ENCODE assay signal across 22 cellular contexts in the genomic region with DNA sequence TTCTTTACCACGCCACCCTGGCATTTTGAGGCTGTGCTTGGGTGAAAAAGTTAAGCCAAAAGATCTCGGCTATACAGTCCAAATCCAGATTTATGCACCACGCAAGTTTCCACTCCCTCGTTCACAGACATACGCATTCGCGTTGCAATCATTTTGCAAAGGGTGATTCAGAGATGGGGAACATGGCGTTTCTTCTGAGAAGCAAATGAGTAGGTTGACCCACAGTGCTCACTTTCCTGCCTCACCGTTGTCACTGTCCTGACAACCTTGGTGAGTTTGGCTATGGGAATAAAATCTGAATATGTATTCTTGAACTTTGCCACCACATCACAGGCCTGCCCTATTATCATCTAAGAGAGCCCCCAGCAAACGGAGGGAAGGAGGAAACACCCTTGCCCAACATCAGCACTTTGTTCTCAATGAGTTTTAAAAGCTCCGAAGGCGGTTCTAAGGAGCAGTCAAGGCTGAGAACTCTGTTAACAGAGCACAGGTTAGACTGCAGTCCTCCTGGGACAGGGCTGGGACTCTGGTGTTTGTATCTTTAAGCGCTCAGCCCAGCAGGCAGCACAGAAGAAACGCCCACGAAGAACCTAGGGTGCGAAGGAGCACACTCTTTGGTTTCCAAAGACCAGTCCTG.
DNase-seq lines count a peak whose midpoint lies in the region; ATAC-seq, FAIRE-seq and TF ChIP-seq lines count a peak whose summit lies in the region.
"Had no signal": no experiment of that assay in that cellular context is flagged by ENCODE, and none has a peak within 500 bp of the region (broad histone marks: within the 10 kb centered on the region; RNA-seq: fewer than 3 reads in every experiment).

No MANE protein-coding gene starts in this region.

- H3K9me2 ChIP-seq in hepatocyte (replicated peaks; ENCODE audit: insufficient read depth) = no peaks in the 10 kb centered on the region

- no peaks in the 10 kb centered on the region for H3K79me2 ChIP-seq in hepatocyte

- H3K4me3 ChIP-seq in hepatocyte (no peak overlapping the region), small intestine (ENCODE audit: low read depth in 1 of 2, low read length in 2 of 2) (no peak overlapping the region)
- H3K4me3 ChIP-seq: mucosa of descending colon, right lobe of liver, SJSA1, transverse colon had no signal

- no peak for FAIRE-seq in H54 (lab: Jason Lieb, UNC)
- FAIRE-seq in small intestine (lab: Jason Lieb, UNC) = no peak

- H4K20me1 ChIP-seq in hepatocyte (ENCODE audit: insufficient read depth, poor library complexity, severe bottlenecking) = no peaks in the 10 kb centered on the region

- no peak overlapping the region for H2AFZ ChIP-seq in hepatocyte

- no peak for DNase-seq in CD14-positive monocyte (ENCODE audit: low spot score)
- DNase-seq in CD4-positive, alpha-beta T cell = no peak
- DNase-seq in activated T-cell treated with anti-CD3 and anti-CD28 coated beads, Interleukin-2, amount 50 U/mL, for 48 hours = peak; percentile 60 to 63
- DNase-seq in hepatocyte (ENCODE audit: low spot score) = no peak
- no peak for DNase-seq in H54 (ENCODE audit: insufficient read length, low spot score)
- no peak for DNase-seq in small intestine
- no peak for DNase-seq in NCI-H1092 treated with DMSO at 0.1 percent for 48 hours (lab: John Stamatoyannopoulos, UW)
- DNase-seq: activated gamma-delta T cell, DMS153, erythroblast, mucosa of descending colon, NCI-H1092, NCI-H2171, NCI-H748 treated with DMSO at 0.1 percent for 48 hours, PC-3, right lobe of liver, transverse colon had no signal

- H3K4me3 Mint-ChIP-seq in CD14-positive monocyte = no peak overlapping the region
- H3K4me3 Mint-ChIP-seq in CD4-positive, alpha-beta T cell = peak overlapping the region; percentile 53
- H3K4me3 Mint-ChIP-seq: B cell; brain; dendritic cell treated with granulocyte-macrophage colony-stimulating factor and Interleukin-4, amounts not matched to agents 40 ng/mL and 50 ng/mL, for 4 days had no signal

- no peak overlapping the region for H3K27ac ChIP-seq in CD4-positive, alpha-beta T cell (ENCODE audit: low read depth, low read length)
- H3K27ac ChIP-seq in hepatocyte = peak overlapping the region; percentile 40
- H3K27ac ChIP-seq in small intestine (ENCODE audit: low read depth in 1 of 2, low read length in 1 of 2) = peak overlapping the region in 1 of 2 donors; percentile 55
- H3K27ac ChIP-seq: KMS-11, right lobe of liver had no signal

- H3K27ac Mint-ChIP-seq in CD14-positive monocyte = peak overlapping the region in 6 of 7 donors; percentile 27 to 88 (median 53)
- H3K27ac Mint-ChIP-seq in CD4-positive, alpha-beta T cell = peak overlapping the region; percentile 80
- H3K27ac Mint-ChIP-seq: B cell; brain; dendritic cell treated with granulocyte-macrophage colony-stimulating factor and Interleukin-4, amounts not matched to agents 40 ng/mL and 50 ng/mL, for 4 days had no signal

- no peaks in the 10 kb centered on the region for H3K27me3 Mint-ChIP-seq in CD14-positive monocyte (ENCODE audit: low read depth in 3 of 3)
- no peaks in the 10 kb centered on the region for H3K27me3 Mint-ChIP-seq in CD4-positive, alpha-beta T cell
- H3K27me3 Mint-ChIP-seq: B cell; dendritic cell treated with granulocyte-macrophage colony-stimulating factor and Interleukin-4, amounts not matched to agents 40 ng/mL and 50 ng/mL, for 4 days had no signal

- no peaks in the 10 kb centered on the region for H3K27me3 ChIP-seq in CD4-positive, alpha-beta T cell (ENCODE audit: control insufficient read depth, insufficient read depth, low read length)
- no peaks in the 10 kb centered on the region for H3K27me3 ChIP-seq in hepatocyte
- no peaks in the 10 kb centered on the region for H3K27me3 ChIP-seq in small intestine (ENCODE audit: control insufficient read depth in 2 of 2, insufficient read depth in 2 of 2, low read length in 2 of 2)
- H3K27me3 ChIP-seq: right lobe of liver, SJSA1, transverse colon had no signal

- H3K36me3 ChIP-seq in hepatocyte (replicated peaks; ENCODE audit: insufficient read depth, low read depth) (no peaks in the 10 kb centered on the region), small intestine (ENCODE audit: control insufficient read depth in 2 of 2, insufficient read depth in 2 of 2, low read length in 2 of 2) (no peaks in the 10 kb centered on the region)
- H3K36me3 ChIP-seq: right lobe of liver, SJSA1, transverse colon had no signal

- H3K9me3 ChIP-seq in CD4-positive, alpha-beta T cell (ENCODE audit: control insufficient read depth, low read length) = no peaks in the 10 kb centered on the region
- H3K9me3 ChIP-seq in hepatocyte (ENCODE audit: low read depth) = no peaks in the 10 kb centered on the region
- H3K9me3 ChIP-seq in small intestine (ENCODE audit: control insufficient read depth, low read depth) = no peaks in the 10 kb centered on the region
- H3K9me3 ChIP-seq: mucosa of descending colon, right lobe of liver, SJSA1, transverse colon had no signal

- 85% methylated on average over 16 of the region's 16 CpGs for WGBS in hepatocyte (ENCODE audit: low lambda C conversion rate, missing lambda C conversion rate)
- 76 to 81% (median 80%) methylated on average over 16 of the region's 16 CpGs for WGBS in small intestine, 3 donors

- no peaks in the 10 kb centered on the region for H3K9me3 Mint-ChIP-seq in CD14-positive monocyte
- no peaks in the 10 kb centered on the region for H3K9me3 Mint-ChIP-seq in CD4-positive, alpha-beta T cell
- H3K9me3 Mint-ChIP-seq: dendritic cell treated with granulocyte-macrophage colony-stimulating factor and Interleukin-4, amounts not matched to agents 40 ng/mL and 50 ng/mL, for 4 days had no signal

- no peak for TF ChIP-seq POLR2A in H54 (IDR thresholded peaks at IDR 0.05; ENCODE audit: low read depth, low read length)

- POLR2A ChIA-PET in CD4-positive, alpha-beta T cell (lab: Charles Lee) = interaction anchor here (0.5 to 2.2 kb wide), 5 partner anchors 8 to 84 kb away, joined by 4 to 11 read pairs (median 4); no protein-coding TSS in a partner anchor

- H3K4me1 Mint-ChIP-seq in CD14-positive monocyte = peaks cover 63% of the 10 kb centered on the region
- peaks cover 84% of the 10 kb centered on the region for H3K4me1 Mint-ChIP-seq in CD4-positive, alpha-beta T cell (ENCODE audit: low read depth)
- H3K4me1 Mint-ChIP-seq: brain had no signal

- ATAC-seq in CD4-positive, alpha-beta T cell (ENCODE audit: poor library complexity) = peak; percentile 40
- ATAC-seq: mucosa of descending colon, PC-3, right lobe of liver had no signal

- TF ChIP-seq CTCF in CD14-positive monocyte (IDR thresholded peaks at IDR 0.05) (no peak), hepatocyte (IDR thresholded peaks at IDR 0.05; ENCODE audit: poor library complexity) (no peak)
- TF ChIP-seq CTCF in CD4-positive, alpha-beta T cell (IDR thresholded peaks at IDR 0.05) = no peak

- peaks cover 5% of the 10 kb centered on the region for H3K4me1 ChIP-seq in hepatocyte (ENCODE audit: insufficient read depth)
- no peaks in the 10 kb centered on the region for H3K4me1 ChIP-seq in small intestine (ENCODE audit: control insufficient read depth in 2 of 2, insufficient read depth in 1 of 2, low read depth in 1 of 2, low read length in 1 of 2)
- H3K4me1 ChIP-seq: right lobe of liver, transverse colon had no signal

- no peak overlapping the region for H3K4me2 ChIP-seq in hepatocyte
- H3K4me2 ChIP-seq: KMS-11 had no signal

- peaks cover 42 to 53% of the 10 kb centered on the region in 2 donors for H3K36me3 Mint-ChIP-seq in CD14-positive monocyte
- H3K36me3 Mint-ChIP-seq in CD4-positive, alpha-beta T cell (ENCODE audit: low read depth) = peaks cover 75% of the 10 kb centered on the region
- H3K36me3 Mint-ChIP-seq: brain had no signal

- intact Hi-C loops in CD14-positive monocyte (cut with micrococcal nuclease) = no loop called here
- intact Hi-C loops in CD4-positive, alpha-beta T cell (cut with DNase I, micrococcal nuclease) = loop anchor here in 1 of 2 experiments (5.0 kb wide), 1 partner anchor 35 kb away; no protein-coding TSS in a partner anchor

- CTCF ChIA-PET in CD4-positive, alpha-beta T cell (lab: Charles Lee) = interaction anchor here (1.1 to 1.4 kb wide), 2 partner anchors 10 to 73 kb away, joined by 4 to 5 read pairs; no protein-coding TSS in a partner anchor

Comparison
In these comparisons a context has a peak if more than half of its experiments do, and no peak if none do; other contexts are left out.
1. DNase-seq: peak in activated T-cell treated with anti-CD3 and anti-CD28 coated beads, Interleukin-2, amount 50 U/mL, for 48 hours (2 of 2); none in CD14-positive monocyte (single experiment), CD4-positive, alpha-beta T cell (0 of 10), hepatocyte (single experiment), H54 (single experiment), small intestine (single experiment) and NCI-H1092 treated with DMSO at 0.1 percent for 48 hours (single experiment).